In the genomic region with DNA sequence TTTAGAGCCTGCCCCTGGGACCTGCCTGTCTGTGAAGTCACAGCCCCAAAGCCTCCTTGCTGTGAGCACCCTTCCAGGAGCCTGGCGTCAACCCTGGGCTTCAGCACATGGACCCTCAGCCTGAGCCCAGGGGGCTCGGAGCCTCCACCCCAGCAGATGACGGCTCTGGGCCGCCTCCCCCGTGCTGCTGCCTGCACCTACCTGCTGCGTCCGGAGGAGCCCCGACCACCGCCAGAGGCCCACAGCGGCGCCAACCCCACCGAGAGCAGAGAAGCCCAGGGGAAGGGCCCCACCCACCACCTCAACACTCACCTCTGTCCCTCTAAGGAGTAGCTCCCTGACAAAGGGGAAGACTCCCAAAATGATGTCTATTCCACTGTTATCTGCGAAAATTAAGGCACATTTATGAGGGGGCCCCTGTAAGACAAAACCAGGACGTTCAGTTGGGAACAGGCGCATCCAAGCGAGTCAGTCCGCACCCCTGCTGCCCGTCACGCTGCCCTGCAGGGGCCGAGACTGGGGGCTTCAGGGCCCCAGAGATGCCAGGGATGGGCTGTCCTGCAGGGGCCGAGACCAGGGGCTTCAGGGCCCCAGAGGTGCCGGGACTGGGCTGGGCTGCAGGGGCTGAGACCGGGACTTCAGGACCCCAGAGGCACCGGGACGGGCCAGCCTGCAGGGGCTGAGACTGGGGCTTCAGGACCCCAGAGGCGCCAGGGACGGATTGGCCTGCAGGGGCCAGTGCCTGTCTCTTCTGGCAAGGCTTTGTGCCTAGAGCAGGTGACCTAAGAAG, we compare ENCODE assay signal across 2 cellular contexts.
TF ChIP-seq lines count a peak whose summit lies in the region.

No MANE protein-coding gene starts in this region.

TF ChIP-seq in HepG2, 621 proteins besides CTCF, POLR2A, EP300 and RAD21:
- peak; percentile 15 for TF ChIP-seq AGO2 (optimal IDR thresholded peaks at IDR 0.05; ENCODE audit: low read depth, low read length)
- no peak for TF ChIP-seq WIZ (CRISPR knock-in tag; IDR thresholded peaks at IDR 0.05)
TF ChIP-seq in HepG2: peak in this region for 1.

TF ChIP-seq in K562, 482 proteins besides CTCF, POLR2A, EP300 and RAD21:
- TF ChIP-seq POLR2G (IDR thresholded peaks at IDR 0.05; ENCODE audit: low read depth, low read length) (peak; percentile 42; the same call in 1 of the 2 replicates), NFE2 (IDR thresholded peaks at IDR 0.05; ENCODE audit: low read depth) (no peak)
